Comparison of ENCODE assay signal across 10 cellular contexts in the genomic region with DNA sequence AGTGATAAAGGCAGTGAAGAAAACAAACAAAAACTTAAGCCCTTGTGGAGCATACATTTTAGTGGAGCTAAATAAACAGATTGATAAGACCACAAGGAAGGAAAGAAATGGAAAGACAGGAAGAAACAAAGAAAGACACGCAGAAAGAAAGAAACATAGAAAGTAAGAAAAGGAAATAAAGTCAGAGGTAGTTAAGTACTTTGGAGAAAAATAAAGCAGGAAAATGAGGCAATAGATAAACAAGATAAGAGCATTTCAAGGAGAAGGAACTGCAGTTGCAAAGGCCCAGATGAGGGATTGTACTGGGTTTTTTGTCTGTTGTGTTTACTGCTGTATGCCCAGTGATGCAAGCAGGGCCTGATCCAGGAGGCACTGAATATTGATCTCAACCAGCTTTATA. TPM values are rescaled to one million over a fixed set of nuclear protein-coding genes. Genes with fewer than 3 reads are reported as not detected.
DNase-seq lines count a peak whose midpoint lies in the region; ATAC-seq, FAIRE-seq and TF ChIP-seq lines count a peak whose summit lies in the region.
"Had no signal": no experiment of that assay in that cellular context is flagged by ENCODE, and none has a peak within 500 bp of the region (broad histone marks: within the 10 kb centered on the region; RNA-seq: fewer than 3 reads in every experiment).

No MANE protein-coding gene starts in this region.

- no peak for FAIRE-seq in GM12892 (lab: Jason Lieb, UNC)
- FAIRE-seq: HTR-8/SVneo had no signal

- CTCF ChIA-PET in BJ (lab: Yijun Ruan, JAX), result interaction anchor here (0.6 to 2.0 kb wide), 7 partner anchors 11 to 498 kb away, joined by 3 to 10 read pairs (median 4); partner anchors contain the start of genes ACTN4, FAM98C, MRPS12 and SARS2

- peaks cover 6% of the 10 kb centered on the region; the same call in 1 of the 2 replicates for H3K36me3 ChIP-seq in BJ (ENCODE audit: control insufficient read depth, insufficient read depth, low read length)
- H3K36me3 ChIP-seq in breast epithelium, result peaks cover 4% of the 10 kb centered on the region
- H3K36me3 ChIP-seq in muscle layer of colon (ENCODE audit: insufficient read depth, low read length), result peaks cover 11% of the 10 kb centered on the region
- H3K36me3 ChIP-seq: ovary had no signal

- DNase-seq in BJ (ENCODE audit: low read depth) (no peak), KBM-7 (peak; percentile 16), breast epithelium (ENCODE audit: low spot score in 2 of 2) (no peak), NCI-H1930 (lab: John Stamatoyannopoulos, UW) (no peak), GM12892 (ENCODE audit: insufficient read length) (no peak), NCI-H2029 treated with DMSO at 0.1 percent for 48 hours (lab: John Stamatoyannopoulos, UW) (no peak)
- DNase-seq: ovary had no signal

- TF ChIP-seq POLR2A in breast epithelium (IDR thresholded peaks at IDR 0.05) (no peak), GM12892 (IDR thresholded peaks at IDR 0.05; ENCODE audit: low read depth, low read length) (no peak)

- H3K4me1 ChIP-seq in breast epithelium, result peaks cover 0 to 6% of the 10 kb centered on the region in 2 donors
- H3K4me1 ChIP-seq in muscle layer of colon (ENCODE audit: insufficient read depth, low read length), result peaks cover 31% of the 10 kb centered on the region

- TF ChIP-seq CTCF in BJ (IDR thresholded peaks at IDR 0.05; ENCODE audit: insufficient read depth, low read depth, low read length) (no peak), breast epithelium (IDR thresholded peaks at IDR 0.05) (no peak)

- ATAC-seq in GM21529 (IDR thresholded peaks at IDR 0.05; ENCODE audit: unreplicated experiment), result no peak

- H3K9me3 ChIP-seq in breast epithelium, result no peaks in the 10 kb centered on the region
- H3K9me3 ChIP-seq in muscle layer of colon (ENCODE audit: low read length), result no peaks in the 10 kb centered on the region
- H3K9me3 ChIP-seq: ovary had no signal

- POLR2A ChIA-PET in BJ (lab: Charles Lee), result no interaction called here

- in situ Hi-C loops in KBM-7 (cut with MboI; ENCODE audit: low pct_unique_long_range_greater_than_20kb, low sequenced_read_pairs), result no loop called here

- H3K27me3 ChIP-seq in BJ (ENCODE audit: control insufficient read depth, insufficient read depth, low read length), result no peaks in the 10 kb centered on the region
- H3K27me3 ChIP-seq in breast epithelium, result no peaks in the 10 kb centered on the region
- no peaks in the 10 kb centered on the region for H3K27me3 ChIP-seq in muscle layer of colon (ENCODE audit: control insufficient read depth in 1 of 2, insufficient read depth in 2 of 2, low read length in 2 of 2)
- H3K27me3 ChIP-seq: ovary had no signal

- intact Hi-C loops in breast epithelium (cut with DNase I; ENCODE audit: low total_unique reads), result no loop called here

- peak overlapping the region in 1 of 2 donors; percentile 92 for H3K27ac ChIP-seq in breast epithelium
- H3K27ac ChIP-seq in muscle layer of colon (ENCODE audit: low read depth, low read length), result no peak overlapping the region

- peak overlapping the region; percentile 87 for H3K9ac ChIP-seq in muscle layer of colon (ENCODE audit: low read length)

- peak overlapping the region; percentile 87; the same call in 1 of the 2 replicates for H3K4me3 ChIP-seq in BJ (ENCODE audit: low read depth, low read length)
- peak overlapping the region; percentile 67 to 94 (median 91) for H3K4me3 ChIP-seq in breast epithelium
- peak overlapping the region in 1 of 2 donors; percentile 9 for H3K4me3 ChIP-seq in muscle layer of colon (ENCODE audit: low read depth in 1 of 2, low read length in 2 of 2)

RNA-seq across cellular contexts. Expression of gene NFKBIB, which starts 1.0 kb away (rescaled TPM):
- polyA plus RNA-seq in BJ (2011; rRNA removed), result 12.8 and 20.6 TPM in 2 replicates
- 2.6 and 4.3 TPM in 2 replicates for polyA minus RNA-seq in BJ (2011; rRNA and poly(A)+ RNA removed)
- total RNA-seq in breast epithelium, result 10 to 100 TPM; 15.7 to 29.2 (median 19.6) TPM
- 9.8 TPM for polyA plus RNA-seq in GM12892 (2012; ENCODE audit: missing spikeins)

RNA-seq across cellular contexts. Expression of gene SIRT2, which starts 1.4 kb away (rescaled TPM):
- 44.4 and 71.8 TPM in 2 replicates for polyA plus RNA-seq in BJ (2011; rRNA removed)
- 15.4 and 35.5 TPM in 2 replicates for polyA minus RNA-seq in BJ (2011; rRNA and poly(A)+ RNA removed)
- 10 to 100 TPM; 61.8 to 92.3 (median 88.2) TPM for total RNA-seq in breast epithelium
- 19.7 TPM for polyA plus RNA-seq in GM12892 (2012; ENCODE audit: missing spikeins)

RNA-seq across cellular contexts. Expression of gene CCER2, which starts 11.2 kb away (rescaled TPM):
- not detected in 2 replicates for polyA plus RNA-seq in BJ (2011; rRNA removed)
- polyA minus RNA-seq in BJ (2011; rRNA and poly(A)+ RNA removed), result not detected in 2 replicates
- total RNA-seq in breast epithelium, result under 1 TPM in 2 of 3 donors, not detected in 1; 0.64 to 0.88 TPM
- polyA plus RNA-seq in GM12892 (2012; ENCODE audit: missing spikeins), result 0.70 TPM

RNA-seq across cellular contexts. Expression of gene RINL, which starts 22.7 kb away (rescaled TPM):
- 1.9 TPM in 2 replicates for polyA plus RNA-seq in BJ (2011; rRNA removed)
- polyA minus RNA-seq in BJ (2011; rRNA and poly(A)+ RNA removed), result 0.90 and 1.1 TPM in 2 replicates
- 10 to 100 TPM in 2 of 3 donors, 1 to 10 TPM in 1; 4.5 to 13.0 (median 12.8) TPM for total RNA-seq in breast epithelium
- 31.9 TPM for polyA plus RNA-seq in GM12892 (2012; ENCODE audit: missing spikeins)

RNA-seq across cellular contexts. Expression of gene SARS2, which starts 29.7 kb away (rescaled TPM):
- 15.4 and 26.1 TPM in 2 replicates for polyA plus RNA-seq in BJ (2011; rRNA removed)
- polyA minus RNA-seq in BJ (2011; rRNA and poly(A)+ RNA removed), result 15.5 and 21.5 TPM in 2 replicates
- 10 to 100 TPM; 10.9 to 22.6 (median 18.9) TPM for total RNA-seq in breast epithelium
- 18.7 TPM for polyA plus RNA-seq in GM12892 (2012; ENCODE audit: missing spikeins)
